Comparison of ENCODE assay signal across 20 cellular contexts in genomic region chr17:260944-261343, GRCh38.
DNase-seq lines count a peak whose midpoint lies in the region; ATAC-seq, FAIRE-seq and TF ChIP-seq lines count a peak whose summit lies in the region.
"Had no signal": no experiment of that assay in that cellular context is flagged by ENCODE, and none has a peak within 500 bp of the region (broad histone marks: within the 10 kb centered on the region; RNA-seq: fewer than 3 reads in every experiment).

No MANE protein-coding gene starts in this region.

- H3K27ac ChIP-seq in RWPE2 (ENCODE audit: poor library complexity, severe bottlenecking), result no peak overlapping the region
- H3K27ac ChIP-seq in kidney (ENCODE audit: low read depth in 2 of 2, low read length in 2 of 2), result no peak overlapping the region
- H3K27ac ChIP-seq: A549 had no signal

- H3K9me3 Mint-ChIP-seq in activated naive CD4-positive, alpha-beta T cell treated with anti-CD3 and anti-CD28 coated beads, Interleukin-2, amount 10 ng/mL, durations not matched to agents 7 days and 5 days, result no peaks in the 10 kb centered on the region
- H3K9me3 Mint-ChIP-seq in activated naive CD4-positive, alpha-beta T cell treated with anti-CD3 and anti-CD28 coated beads for 36 hours, result no peaks in the 10 kb centered on the region
- H3K9me3 Mint-ChIP-seq in stimulated activated effector memory CD8-positive, alpha-beta T cell treated with anti-CD3 and anti-CD28 coated beads, Interleukin-12 subunit alpha, Interleukin-12 subunit beta, amount 100 ng/mL, for 72 hours, result no peaks in the 10 kb centered on the region
- H3K9me3 Mint-ChIP-seq in CD14-positive monocyte, result peaks cover 10 to 25% (median 21%) of the 10 kb centered on the region in 7 donors
- H3K9me3 Mint-ChIP-seq: CD4-positive, alpha-beta T cell had no signal

- CTCF ChIA-PET in activated naive CD4-positive, alpha-beta T cell treated with anti-CD3 and anti-CD28 coated beads, Interleukin-2, amount 10 ng/mL, durations not matched to agents 7 days and 5 days (lab: Charles Lee), result no interaction called here
- CTCF ChIA-PET in activated naive CD4-positive, alpha-beta T cell treated with anti-CD3 and anti-CD28 coated beads for 36 hours (lab: Charles Lee), result no interaction called here

- intact Hi-C loops in activated naive CD4-positive, alpha-beta T cell treated with anti-CD3 and anti-CD28 coated beads for 36 hours (cut with micrococcal nuclease), result no loop called here
- intact Hi-C loops in kidney (cut with DNase I) (no loop called here), CD14-positive monocyte (cut with micrococcal nuclease) (no loop called here)

- no peak overlapping the region for H3K9ac ChIP-seq in kidney (ENCODE audit: low read length in 2 of 2)

- H3K4me1 ChIP-seq in RWPE2 (ENCODE audit: insufficient read depth, poor library complexity, severe bottlenecking), result no peaks in the 10 kb centered on the region
- H3K4me1 ChIP-seq in kidney (ENCODE audit: control insufficient read depth in 1 of 2, insufficient read depth in 1 of 2, low read depth in 1 of 2, low read length in 2 of 2), result peaks cover 0 to 4% of the 10 kb centered on the region in 2 donors
- H3K4me1 ChIP-seq: A549 had no signal

- H3K4me3 Mint-ChIP-seq in activated naive CD4-positive, alpha-beta T cell treated with anti-CD3 and anti-CD28 coated beads, Interleukin-2, amount 10 ng/mL, durations not matched to agents 7 days and 5 days, result no peak overlapping the region
- no peak overlapping the region for H3K4me3 Mint-ChIP-seq in activated naive CD4-positive, alpha-beta T cell treated with anti-CD3 and anti-CD28 coated beads for 36 hours
- H3K4me3 Mint-ChIP-seq in stimulated activated effector memory CD8-positive, alpha-beta T cell treated with anti-CD3 and anti-CD28 coated beads, Interleukin-12 subunit alpha, Interleukin-12 subunit beta, amount 100 ng/mL, for 72 hours, result no peak overlapping the region
- no peak overlapping the region for H3K4me3 Mint-ChIP-seq in CD14-positive monocyte
- H3K4me3 Mint-ChIP-seq: CD4-positive, alpha-beta T cell; H9 had no signal

- H3K27me3 Mint-ChIP-seq in activated naive CD4-positive, alpha-beta T cell treated with anti-CD3 and anti-CD28 coated beads, Interleukin-2, amount 10 ng/mL, durations not matched to agents 7 days and 5 days, result peaks cover 10% of the 10 kb centered on the region
- H3K27me3 Mint-ChIP-seq in activated naive CD4-positive, alpha-beta T cell treated with anti-CD3 and anti-CD28 coated beads for 36 hours (ENCODE audit: low read depth), result no peaks in the 10 kb centered on the region
- peaks cover 9 to 11% (median 9%) of the 10 kb centered on the region in 3 donors for H3K27me3 Mint-ChIP-seq in CD14-positive monocyte (ENCODE audit: low read depth in 3 of 3)
- H3K27me3 Mint-ChIP-seq: CD4-positive, alpha-beta T cell had no signal

- peak overlapping the region; percentile 52 for H3K27ac Mint-ChIP-seq in activated naive CD4-positive, alpha-beta T cell treated with anti-CD3 and anti-CD28 coated beads, Interleukin-2, amount 10 ng/mL, durations not matched to agents 7 days and 5 days
- no peak overlapping the region for H3K27ac Mint-ChIP-seq in activated naive CD4-positive, alpha-beta T cell treated with anti-CD3 and anti-CD28 coated beads for 36 hours
- peak overlapping the region; percentile 29 for H3K27ac Mint-ChIP-seq in stimulated activated effector memory CD8-positive, alpha-beta T cell treated with anti-CD3 and anti-CD28 coated beads, Interleukin-12 subunit alpha, Interleukin-12 subunit beta, amount 100 ng/mL, for 72 hours
- H3K27ac Mint-ChIP-seq in CD14-positive monocyte, result no peak overlapping the region
- H3K27ac Mint-ChIP-seq: CD4-positive, alpha-beta T cell had no signal

- H3K36me3 ChIP-seq in RWPE2 (ENCODE audit: low read depth) (no peaks in the 10 kb centered on the region), kidney (ENCODE audit: control insufficient read depth in 1 of 2, insufficient read depth in 2 of 2, low read length in 2 of 2) (peaks cover 0 to 2% of the 10 kb centered on the region in 2 donors)

- no peak for ATAC-seq in RWPE2 (ENCODE audit: low read depth)
- no peak for ATAC-seq in stimulated activated effector memory CD8-positive, alpha-beta T cell treated with anti-CD3 and anti-CD28 coated beads, Interleukin-12 subunit alpha, Interleukin-12 subunit beta, amount 100 ng/mL, for 72 hours
- ATAC-seq: GM12878 had no signal

- H3K4me3 ChIP-seq in RWPE2 (ENCODE audit: severe bottlenecking), result no peak overlapping the region
- no peak overlapping the region for H3K4me3 ChIP-seq in kidney (ENCODE audit: low read length in 2 of 2)
- H3K4me3 ChIP-seq: A549, GM12878 had no signal

- DNase-seq in activated naive CD4-positive, alpha-beta T cell treated with anti-CD3 and anti-CD28 coated beads, Interleukin-2, amount 10 ng/mL, durations not matched to agents 7 days and 5 days, result no peak
- DNase-seq in activated naive CD4-positive, alpha-beta T cell treated with anti-CD3 and anti-CD28 coated beads for 36 hours, result no peak
- DNase-seq in RWPE2 (ENCODE audit: low spot score), result peak; percentile 6
- peak; percentile 41 for DNase-seq in kidney
- DNase-seq in stimulated activated effector memory CD8-positive, alpha-beta T cell treated with anti-CD3 and anti-CD28 coated beads, Interleukin-12 subunit alpha, Interleukin-12 subunit beta, amount 100 ng/mL, for 72 hours (ENCODE audit: low spot score in 2 of 2), result no peak
- no peak for DNase-seq in CD14-positive monocyte (ENCODE audit: low spot score)
- no peak for DNase-seq in GM19239 (ENCODE audit: insufficient read length, low spot score)
- DNase-seq: Calu3; CD4-positive, alpha-beta T cell; DMS79; Karpas-422; NCI-H1105 treated with DMSO at 0.1 percent for 48 hours; NCI-H187 treated with DMSO at 0.1 percent for 48 hours; NCI-H2171; NCI-H446 treated with DMSO at 0.1 percent for 48 hours; NCI-H774 had no signal

- no peaks in the 10 kb centered on the region for H3K27me3 ChIP-seq in RWPE2 (ENCODE audit: insufficient read depth, poor library complexity, severe bottlenecking)

- no peaks in the 10 kb centered on the region for H3K4me1 Mint-ChIP-seq in activated naive CD4-positive, alpha-beta T cell treated with anti-CD3 and anti-CD28 coated beads, Interleukin-2, amount 10 ng/mL, durations not matched to agents 7 days and 5 days
- no peaks in the 10 kb centered on the region for H3K4me1 Mint-ChIP-seq in activated naive CD4-positive, alpha-beta T cell treated with anti-CD3 and anti-CD28 coated beads for 36 hours (ENCODE audit: low read depth)
- H3K4me1 Mint-ChIP-seq in stimulated activated effector memory CD8-positive, alpha-beta T cell treated with anti-CD3 and anti-CD28 coated beads, Interleukin-12 subunit alpha, Interleukin-12 subunit beta, amount 100 ng/mL, for 72 hours, result peaks cover 5% of the 10 kb centered on the region
- H3K4me1 Mint-ChIP-seq in CD14-positive monocyte, result peaks cover 8% of the 10 kb centered on the region

- no peaks in the 10 kb centered on the region for H3K36me3 Mint-ChIP-seq in activated naive CD4-positive, alpha-beta T cell treated with anti-CD3 and anti-CD28 coated beads, Interleukin-2, amount 10 ng/mL, durations not matched to agents 7 days and 5 days
- no peaks in the 10 kb centered on the region for H3K36me3 Mint-ChIP-seq in activated naive CD4-positive, alpha-beta T cell treated with anti-CD3 and anti-CD28 coated beads for 36 hours (ENCODE audit: low read depth)
- no peaks in the 10 kb centered on the region for H3K36me3 Mint-ChIP-seq in stimulated activated effector memory CD8-positive, alpha-beta T cell treated with anti-CD3 and anti-CD28 coated beads, Interleukin-12 subunit alpha, Interleukin-12 subunit beta, amount 100 ng/mL, for 72 hours
- H3K36me3 Mint-ChIP-seq in CD14-positive monocyte, result peaks cover 0 to 3% of the 10 kb centered on the region in 2 donors

- FAIRE-seq in kidney (lab: Jason Lieb, UNC) (no peak), GM19239 (lab: Jason Lieb, UNC) (no peak)
- FAIRE-seq: GM12878, GM18507 had no signal

- no peaks in the 10 kb centered on the region for H3K9me3 ChIP-seq in RWPE2 (ENCODE audit: severe bottlenecking)
- H3K9me3 ChIP-seq in kidney (ENCODE audit: control insufficient read depth in 1 of 2, low read length in 2 of 2), result no peaks in the 10 kb centered on the region
- H3K9me3 ChIP-seq: A549 had no signal

- no peak for TF ChIP-seq CTCF in RWPE2 (IDR thresholded peaks at IDR 0.05; ENCODE audit: poor library complexity, severe bottlenecking)
- no peak for TF ChIP-seq CTCF in kidney (IDR thresholded peaks at IDR 0.05; ENCODE audit: borderline replicate concordance, extremely low read depth, insufficient read depth)
- TF ChIP-seq CTCF in CD14-positive monocyte (IDR thresholded peaks at IDR 0.05), result no peak

Comparison
In these comparisons a context has a peak if more than half of its experiments do, and no peak if none do; other contexts are left out.
1. H3K27ac Mint-ChIP-seq: peak in activated naive CD4-positive, alpha-beta T cell treated with anti-CD3 and anti-CD28 coated beads, Interleukin-2, amount 10 ng/mL, durations not matched to agents 7 days and 5 days (single experiment) and stimulated activated effector memory CD8-positive, alpha-beta T cell treated with anti-CD3 and anti-CD28 coated beads, Interleukin-12 subunit alpha, Interleukin-12 subunit beta, amount 100 ng/mL, for 72 hours (single experiment); none in activated naive CD4-positive, alpha-beta T cell treated with anti-CD3 and anti-CD28 coated beads for 36 hours (single experiment) and CD14-positive monocyte (0 of 7).
2. DNase-seq: peak in RWPE2 (single experiment) and kidney (single experiment); none in activated naive CD4-positive, alpha-beta T cell treated with anti-CD3 and anti-CD28 coated beads, Interleukin-2, amount 10 ng/mL, durations not matched to agents 7 days and 5 days (single experiment), activated naive CD4-positive, alpha-beta T cell treated with anti-CD3 and anti-CD28 coated beads for 36 hours (single experiment), stimulated activated effector memory CD8-positive, alpha-beta T cell treated with anti-CD3 and anti-CD28 coated beads, Interleukin-12 subunit alpha, Interleukin-12 subunit beta, amount 100 ng/mL, for 72 hours (0 of 2), CD14-positive monocyte (single experiment) and GM19239 (single experiment).